ENCODE assay signal across 21 cellular contexts in genomic region chr10:124150807-124151417, GRCh38. TPM values are rescaled to one million over a fixed set of nuclear protein-coding genes. Genes with fewer than 3 reads are reported as not detected.
A peak's percentile ranks its signal among the peaks of the same experiment; 100 is the strongest.
DNase-seq lines count a peak whose midpoint lies in the region; ATAC-seq, FAIRE-seq and TF ChIP-seq lines count a peak whose summit lies in the region.
"Had no signal": no experiment of that assay in that cellular context is flagged by ENCODE, and none has a peak within 500 bp of the region (broad histone marks: within the 10 kb centered on the region; RNA-seq: fewer than 3 reads in every experiment).

No MANE protein-coding gene starts in this region.

- H3K4me1 ChIP-seq in BLaER1 treated with 17β-estradiol and CSF1 and Interleukin-3, amounts not matched to agents 10 nM and 100 nM, result peaks cover 84 to 100% (median 94%) of the 10 kb centered on the region in 10 experiments
- H3K4me1 ChIP-seq in Panc1 (ENCODE audit: control insufficient read depth, insufficient read depth, low read length), result peaks cover 39% of the 10 kb centered on the region
- peaks cover 0 to under 1% of the 10 kb centered on the region in 2 donors for H3K4me1 ChIP-seq in aorta (ENCODE audit: control insufficient read depth in 1 of 2, insufficient read depth in 2 of 2, low read length in 2 of 2)

- H3K9me3 Mint-ChIP-seq in nephron progenitor cell, result no peaks in the 10 kb centered on the region
- H3K9me3 Mint-ChIP-seq: naive thymus-derived CD4-positive, alpha-beta T cell had no signal

- peak overlapping the region in 10 of 11 experiments; percentile 23 to 78 (median 66); a peak in 12 of 22 replicates for H3K9ac ChIP-seq in BLaER1 treated with 17β-estradiol and CSF1 and Interleukin-3, amounts not matched to agents 10 nM and 100 nM
- H3K9ac ChIP-seq: parathyroid adenoma had no signal

- peak overlapping the region; percentile 10 to 95 (median 88); a peak in 20 of 22 replicates for H3K4me2 ChIP-seq in BLaER1 treated with 17β-estradiol and CSF1 and Interleukin-3, amounts not matched to agents 10 nM and 100 nM

- H3K27ac ChIP-seq in BLaER1 treated with 17β-estradiol and CSF1 and Interleukin-3, amounts not matched to agents 10 nM and 100 nM, result peak overlapping the region in 10 of 11 experiments; percentile 79 to 99 (median 96); a peak in 19 of 22 replicates
- H3K27ac ChIP-seq in KOPT-K1 (ENCODE audit: low read depth, low read length, poor library complexity, severe bottlenecking), result peak overlapping the region; percentile 62
- peak overlapping the region; percentile 78 for H3K27ac ChIP-seq in Panc1 (ENCODE audit: low read length)
- no peak overlapping the region for H3K27ac ChIP-seq in aorta (ENCODE audit: low read depth in 1 of 2, low read length in 2 of 2)
- H3K27ac ChIP-seq: parathyroid adenoma had no signal

- H3K27me3 Mint-ChIP-seq in nephron progenitor cell (ENCODE audit: low read depth, poor library complexity), result peaks cover 10% of the 10 kb centered on the region

- CTCF ChIA-PET in Panc1 (lab: Charles Lee), result no interaction called here

- no peaks in the 10 kb centered on the region for H3K36me3 ChIP-seq in BLaER1 treated with 17β-estradiol and CSF1 and Interleukin-3, amounts not matched to agents 10 nM and 100 nM
- H3K36me3 ChIP-seq in KOPT-K1 (ENCODE audit: insufficient read depth, low read length) (no peaks in the 10 kb centered on the region), Panc1 (ENCODE audit: control insufficient read depth, insufficient read depth, low read length) (no peaks in the 10 kb centered on the region), aorta (ENCODE audit: control insufficient read depth in 1 of 2, insufficient read depth in 2 of 2, low read length in 1 of 2) (no peaks in the 10 kb centered on the region)
- H3K36me3 ChIP-seq: tibial nerve had no signal

- no peaks in the 10 kb centered on the region for H4K20me1 ChIP-seq in BLaER1 treated with 17β-estradiol and CSF1 and Interleukin-3, amounts not matched to agents 10 nM and 100 nM

- H3K4me3 ChIP-seq in BLaER1 treated with 17β-estradiol and CSF1 and Interleukin-3, amounts not matched to agents 10 nM and 100 nM, result no peak overlapping the region
- H3K4me3 ChIP-seq in Panc1 (ENCODE audit: low read depth in 2 of 2, low read length in 2 of 2) (no peak overlapping the region), aorta (ENCODE audit: low read length in 2 of 2) (no peak overlapping the region)
- H3K4me3 ChIP-seq: tibial nerve had no signal

- H3K9me3 ChIP-seq in BLaER1 treated with 17β-estradiol and CSF1 and Interleukin-3, amounts not matched to agents 10 nM and 100 nM (replicated peaks in 1 of 11), result no peaks in the 10 kb centered on the region
- H3K9me3 ChIP-seq in KOPT-K1 (ENCODE audit: insufficient read depth, low read length, poor library complexity, severe bottlenecking), result no peaks in the 10 kb centered on the region
- H3K9me3 ChIP-seq in Panc1 (ENCODE audit: control insufficient read depth, insufficient read depth, low read depth, low read length), result no peaks in the 10 kb centered on the region
- no peaks in the 10 kb centered on the region for H3K9me3 ChIP-seq in aorta (ENCODE audit: control insufficient read depth, low read length)
- H3K9me3 ChIP-seq: tibial nerve had no signal

- ATAC-seq in Panc1 (no peak), GM19395 (IDR thresholded peaks at IDR 0.05; ENCODE audit: unreplicated experiment) (no peak), aorta (ENCODE audit: low FRiP score) (no peak)
- ATAC-seq: activated CD4-positive, CD25-positive, alpha-beta regulatory T cell treated with anti-CD3 and anti-CD28 coated beads, Interleukin-2, amount 50 U/mL, for 24 hours; naive thymus-derived CD4-positive, alpha-beta T cell had no signal

- H3K4me1 Mint-ChIP-seq in nephron progenitor cell, result peaks cover 40% of the 10 kb centered on the region

- BruUV-seq in Panc1 (replicated peaks; lab: Mats Ljungman, UMichigan), result no TSS peak

- no peak for FAIRE-seq in HTR-8/SVneo (lab: Jason Lieb, UNC)
- FAIRE-seq: H54 had no signal

- 97% methylated on average over 13 of the region's 13 CpGs for WGBS in aorta, 2 donors

- in situ Hi-C loops in Panc1 (cut with HindIII; ENCODE audit: low pct_unique_long_range_greater_than_20kb, low sequenced_read_pairs), result no loop called here

- TF ChIP-seq CTCF in Panc1 (IDR thresholded peaks at IDR 0.05) (no peak), nephron progenitor cell (IDR thresholded peaks at IDR 0.05) (no peak)

- peak overlapping the region; percentile 80 for H3K27ac Mint-ChIP-seq in nephron progenitor cell
- H3K27ac Mint-ChIP-seq: activated naive CD8-positive, alpha-beta T cell had no signal

- DNase-seq in Panc1 (ENCODE audit: low read depth, low spot score) (no peak), nephron progenitor cell (no peak), aorta (no peak), HTR-8/SVneo (ENCODE audit: insufficient read length, low spot score) (no peak)
- DNase-seq: COR-L47; effector memory CD4-positive, alpha-beta T cell; Kasumi-1; naive thymus-derived CD4-positive, alpha-beta T cell; NCI-H1092; RPMI8226; stimulated activated CD4-positive, alpha-beta T cell treated with anti-CD3 and anti-CD28 coated beads, Interleukin-1b, Interleukin-23, amount 100 ng/mL, for 48 hours; stimulated activated naive CD4-positive, alpha-beta T cell; T1000 had no signal

- H3K4me3 Mint-ChIP-seq in nephron progenitor cell, result no peak overlapping the region
- H3K4me3 Mint-ChIP-seq: activated naive CD8-positive, alpha-beta T cell had no signal

- POLR2A ChIA-PET in Panc1 (lab: Charles Lee), result no interaction called here

- intact Hi-C loops in Panc1 (cut with micrococcal nuclease; ENCODE audit: unreplicated experiment), result loop anchor here (5.0 kb wide), 1 partner anchor 44 kb away; no protein-coding TSS in a partner anchor
- intact Hi-C loops in aorta (cut with DNase I), result no loop called here

- no peaks in the 10 kb centered on the region for H3K36me3 Mint-ChIP-seq in nephron progenitor cell (ENCODE audit: low read depth)
- H3K36me3 Mint-ChIP-seq: activated naive CD8-positive, alpha-beta T cell had no signal

- no peaks in the 10 kb centered on the region for H3K27me3 ChIP-seq in BLaER1 treated with 17β-estradiol and CSF1 and Interleukin-3, amounts not matched to agents 10 nM and 100 nM
- no peaks in the 10 kb centered on the region for H3K27me3 ChIP-seq in Panc1 (ENCODE audit: control insufficient read depth, insufficient read depth, low read length)
- H3K27me3 ChIP-seq in aorta (ENCODE audit: control insufficient read depth in 1 of 2, insufficient read depth in 2 of 2, low read length in 1 of 2), result no peaks in the 10 kb centered on the region
- H3K27me3 ChIP-seq: tibial nerve had no signal

RNA-seq across cellular contexts. Expression of gene CHST15, which starts 57.5 kb away (rescaled TPM):
- total RNA-seq in Panc1 (2021; ENCODE audit: unreplicated experiment), result 33.2 TPM
- 22.3 TPM for polyA plus RNA-seq in Panc1 (2012; ENCODE audit: insufficient read length)
- total RNA-seq in aorta, result 10 to 100 TPM; 39.9 to 43.8 TPM
- 10 to 100 TPM in 1 of 2 donors, 1 to 10 TPM in 1; 4.5 to 10.1 TPM for polyA plus RNA-seq in aorta

Comparison
In these comparisons a context has a peak if more than half of its experiments do, and no peak if none do; other contexts are left out.
1. H3K27ac ChIP-seq: peak in BLaER1 treated with 17β-estradiol and CSF1 and Interleukin-3, amounts not matched to agents 10 nM and 100 nM (10 of 11), KOPT-K1 (single experiment) and Panc1 (single experiment); none in aorta (0 of 2).